ENCODE assay signal across 1 cellular context in the genomic region with DNA sequence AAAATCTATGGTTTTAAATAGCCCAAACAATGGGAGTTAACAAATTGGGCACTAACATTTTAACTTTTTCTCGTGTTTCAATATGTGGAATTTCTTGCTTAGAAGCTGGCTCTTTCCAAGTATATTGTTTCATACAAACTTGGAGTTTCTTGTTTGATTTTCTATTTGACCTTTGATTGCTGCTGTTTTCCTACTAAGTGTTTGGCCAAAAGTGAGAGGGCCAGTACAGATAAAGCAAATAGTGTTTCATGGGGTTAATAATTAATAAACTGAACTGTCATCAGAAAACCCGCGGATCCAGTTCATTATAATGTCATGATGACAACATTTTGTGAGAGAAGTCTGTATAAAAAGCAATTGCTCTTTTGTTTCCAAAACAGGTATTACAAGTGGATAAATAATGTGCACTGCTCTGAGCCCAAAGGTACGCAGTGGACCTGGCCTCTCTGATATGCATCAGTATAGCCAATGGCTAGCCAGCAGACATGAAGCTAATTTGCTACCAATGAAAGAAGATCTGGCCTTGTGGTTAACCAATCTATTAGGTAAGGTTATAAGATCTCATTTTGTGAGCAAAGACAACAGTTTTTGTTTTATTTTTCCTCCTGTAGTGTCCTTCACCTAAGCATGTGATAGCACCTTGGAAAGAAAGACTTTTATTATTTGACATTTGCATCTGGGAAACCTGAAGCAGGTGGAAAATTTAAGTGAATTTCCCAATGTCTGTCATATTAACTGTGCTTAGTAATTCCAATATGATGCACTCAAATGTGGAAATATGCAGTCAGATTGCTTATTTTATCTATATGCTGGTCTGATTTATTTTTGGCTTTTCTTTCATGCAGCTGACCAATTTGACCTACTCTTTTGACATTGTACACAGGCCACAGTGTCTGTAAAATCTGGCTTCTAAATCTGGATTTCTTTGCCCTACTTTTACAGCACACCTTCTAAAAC.
TF ChIP-seq lines count a peak whose summit lies in the region.

No MANE protein-coding gene starts in this region.

TF ChIP-seq in HepG2, 621 proteins besides CTCF, POLR2A, EP300 and RAD21 (continued from another document and continues in another):
- no peak for TF ChIP-seq NFE2L2 (IDR thresholded peaks at IDR 0.05; ENCODE audit: low read length)
- TF ChIP-seq, protein P1, sequence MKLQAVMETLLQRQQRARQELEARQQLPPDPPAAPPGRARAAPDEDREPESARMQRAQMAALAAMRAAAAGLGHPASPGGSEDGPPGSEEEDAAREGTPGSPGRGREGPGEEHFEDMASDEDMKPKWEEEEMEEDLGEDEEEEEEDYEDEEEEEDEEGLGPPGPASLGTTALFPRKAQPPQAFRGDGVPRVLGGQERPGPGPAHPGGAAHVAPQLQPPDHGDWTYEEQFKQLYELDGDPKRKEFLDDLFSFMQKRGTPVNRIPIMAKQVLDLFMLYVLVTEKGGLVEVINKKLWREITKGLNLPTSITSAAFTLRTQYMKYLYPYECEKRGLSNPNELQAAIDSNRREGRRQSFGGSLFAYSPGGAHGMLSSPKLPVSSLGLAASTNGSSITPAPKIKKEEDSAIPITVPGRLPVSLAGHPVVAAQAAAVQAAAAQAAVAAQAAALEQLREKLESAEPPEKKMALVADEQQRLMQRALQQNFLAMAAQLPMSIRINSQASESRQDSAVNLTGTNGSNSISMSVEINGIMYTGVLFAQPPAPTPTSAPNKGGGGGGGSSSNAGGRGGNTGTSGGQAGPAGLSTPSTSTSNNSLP (IDR thresholded peaks at IDR 0.05; ENCODE audit: low read depth, low read length): peak; percentile 94
- peak; percentile 84; the same call in 1 of the 2 replicates for TF ChIP-seq ZBTB21 (CRISPR knock-in tag; IDR thresholded peaks at IDR 0.05)
- TF ChIP-seq, protein P2, sequence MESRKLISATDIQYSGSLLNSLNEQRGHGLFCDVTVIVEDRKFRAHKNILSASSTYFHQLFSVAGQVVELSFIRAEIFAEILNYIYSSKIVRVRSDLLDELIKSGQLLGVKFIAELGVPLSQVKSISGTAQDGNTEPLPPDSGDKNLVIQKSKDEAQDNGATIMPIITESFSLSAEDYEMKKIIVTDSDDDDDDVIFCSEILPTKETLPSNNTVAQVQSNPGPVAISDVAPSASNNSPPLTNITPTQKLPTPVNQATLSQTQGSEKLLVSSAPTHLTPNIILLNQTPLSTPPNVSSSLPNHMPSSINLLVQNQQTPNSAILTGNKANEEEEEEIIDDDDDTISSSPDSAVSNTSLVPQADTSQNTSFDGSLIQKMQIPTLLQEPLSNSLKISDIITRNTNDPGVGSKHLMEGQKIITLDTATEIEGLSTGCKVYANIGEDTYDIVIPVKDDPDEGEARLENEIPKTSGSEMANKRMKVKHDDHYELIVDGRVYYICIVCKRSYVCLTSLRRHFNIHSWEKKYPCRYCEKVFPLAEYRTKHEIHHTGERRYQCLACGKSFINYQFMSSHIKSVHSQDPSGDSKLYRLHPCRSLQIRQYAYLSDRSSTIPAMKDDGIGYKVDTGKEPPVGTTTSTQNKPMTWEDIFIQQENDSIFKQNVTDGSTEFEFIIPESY (CRISPR knock-in tag; IDR thresholded peaks at IDR 0.05): no peak
- TF ChIP-seq KMT2A (CRISPR knock-in tag; IDR thresholded peaks at IDR 0.05): no peak
- no peak for TF ChIP-seq AHR (CRISPR knock-in tag; IDR thresholded peaks at IDR 0.05)
- TF ChIP-seq ZNF121 (CRISPR knock-in tag; IDR thresholded peaks at IDR 0.05): no peak
- TF ChIP-seq ZNF274 (CRISPR knock-in tag; IDR thresholded peaks at IDR 0.05): no peak
- peak; percentile 28; the same call in 1 of the 2 replicates for TF ChIP-seq ZFX (CRISPR knock-in tag; IDR thresholded peaks at IDR 0.05; ENCODE audit: low read depth)
- no peak for TF ChIP-seq SATB2 (CRISPR knock-in tag; IDR thresholded peaks at IDR 0.05)
- TF ChIP-seq, protein P3, sequence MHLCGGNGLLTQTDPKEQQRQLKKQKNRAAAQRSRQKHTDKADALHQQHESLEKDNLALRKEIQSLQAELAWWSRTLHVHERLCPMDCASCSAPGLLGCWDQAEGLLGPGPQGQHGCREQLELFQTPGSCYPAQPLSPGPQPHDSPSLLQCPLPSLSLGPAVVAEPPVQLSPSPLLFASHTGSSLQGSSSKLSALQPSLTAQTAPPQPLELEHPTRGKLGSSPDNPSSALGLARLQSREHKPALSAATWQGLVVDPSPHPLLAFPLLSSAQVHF (CRISPR knock-in tag; IDR thresholded peaks at IDR 0.05): no peak
- TF ChIP-seq PITX1 (CRISPR knock-in tag; IDR thresholded peaks at IDR 0.05): no peak
- TF ChIP-seq, protein P4, sequence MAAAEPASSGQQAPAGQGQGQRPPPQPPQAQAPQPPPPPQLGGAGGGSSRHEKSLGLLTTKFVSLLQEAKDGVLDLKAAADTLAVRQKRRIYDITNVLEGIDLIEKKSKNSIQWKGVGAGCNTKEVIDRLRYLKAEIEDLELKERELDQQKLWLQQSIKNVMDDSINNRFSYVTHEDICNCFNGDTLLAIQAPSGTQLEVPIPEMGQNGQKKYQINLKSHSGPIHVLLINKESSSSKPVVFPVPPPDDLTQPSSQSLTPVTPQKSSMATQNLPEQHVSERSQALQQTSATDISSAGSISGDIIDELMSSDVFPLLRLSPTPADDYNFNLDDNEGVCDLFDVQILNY (CRISPR knock-in tag; conservative IDR thresholded peaks at IDR 0.05): no peak
- TF ChIP-seq ZFP62 (CRISPR knock-in tag; IDR thresholded peaks at IDR 0.05): no peak
- TF ChIP-seq SAP130 (CRISPR knock-in tag; IDR thresholded peaks at IDR 0.05; ENCODE audit: low read depth): 0 out of 2 replicates have a peak, but pooled peaks have one; percentile 16
- no peak for TF ChIP-seq ZNF326 (CRISPR knock-in tag; IDR thresholded peaks at IDR 0.05; ENCODE audit: borderline replicate concordance)
- TF ChIP-seq IKZF1 (IDR thresholded peaks at IDR 0.05): no peak
- TF ChIP-seq KDM5B (CRISPR knock-in tag; IDR thresholded peaks at IDR 0.05; ENCODE audit: borderline replicate concordance): no peak
- TF ChIP-seq ZC3H13 (CRISPR knock-in tag; IDR thresholded peaks at IDR 0.05): no peak
- TF ChIP-seq KLF15 (CRISPR knock-in tag; IDR thresholded peaks at IDR 0.05; ENCODE audit: borderline replicate concordance): no peak
- no peak for TF ChIP-seq RFX5 (IDR thresholded peaks at IDR 0.05; ENCODE audit: low read depth, low read length)
- TF ChIP-seq ZNF30 (CRISPR knock-in tag; IDR thresholded peaks at IDR 0.05): no peak
- TF ChIP-seq TAF15 (IDR thresholded peaks at IDR 0.05; ENCODE audit: low read depth, low read length, poor library complexity, severe bottlenecking): no peak
- TF ChIP-seq NFYC (CRISPR knock-in tag; IDR thresholded peaks at IDR 0.05): peak; percentile 53
- no peak for TF ChIP-seq KDM1A (CRISPR knock-in tag; IDR thresholded peaks at IDR 0.05)
- no peak for TF ChIP-seq ZNF782 (CRISPR knock-in tag; IDR thresholded peaks at IDR 0.05; ENCODE audit: borderline replicate concordance)
- no peak for TF ChIP-seq ZNF180 (CRISPR knock-in tag; IDR thresholded peaks at IDR 0.05; ENCODE audit: borderline replicate concordance, low read depth)
- TF ChIP-seq ZNF10 (CRISPR knock-in tag; IDR thresholded peaks at IDR 0.05; ENCODE audit: borderline replicate concordance, low read depth): no peak
- TF ChIP-seq MATR3 (CRISPR knock-in tag; IDR thresholded peaks at IDR 0.05): no peak
- no peak for TF ChIP-seq LCORL (IDR thresholded peaks at IDR 0.05)
- peak; percentile 21; the same call in 1 of the 2 replicates for TF ChIP-seq LCORL (CRISPR knock-in tag; IDR thresholded peaks at IDR 0.05)
- no peak for TF ChIP-seq MTA3 (CRISPR knock-in tag; IDR thresholded peaks at IDR 0.05)
- TF ChIP-seq MIER3 (CRISPR knock-in tag; IDR thresholded peaks at IDR 0.05; ENCODE audit: borderline replicate concordance): peak; percentile 48; the same call in 1 of the 2 replicates
- no peak for TF ChIP-seq PAWR (CRISPR knock-in tag; IDR thresholded peaks at IDR 0.05; ENCODE audit: borderline replicate concordance)
- peak; percentile 70 for TF ChIP-seq RBFOX2 (IDR thresholded peaks at IDR 0.05; ENCODE audit: low read depth, low read length)
- TF ChIP-seq ZNF567 (CRISPR knock-in tag; IDR thresholded peaks at IDR 0.05; ENCODE audit: borderline replicate concordance): no peak
- TF ChIP-seq RFXAP (CRISPR knock-in tag; IDR thresholded peaks at IDR 0.05; ENCODE audit: borderline replicate concordance): no peak
- TF ChIP-seq, protein P5, sequence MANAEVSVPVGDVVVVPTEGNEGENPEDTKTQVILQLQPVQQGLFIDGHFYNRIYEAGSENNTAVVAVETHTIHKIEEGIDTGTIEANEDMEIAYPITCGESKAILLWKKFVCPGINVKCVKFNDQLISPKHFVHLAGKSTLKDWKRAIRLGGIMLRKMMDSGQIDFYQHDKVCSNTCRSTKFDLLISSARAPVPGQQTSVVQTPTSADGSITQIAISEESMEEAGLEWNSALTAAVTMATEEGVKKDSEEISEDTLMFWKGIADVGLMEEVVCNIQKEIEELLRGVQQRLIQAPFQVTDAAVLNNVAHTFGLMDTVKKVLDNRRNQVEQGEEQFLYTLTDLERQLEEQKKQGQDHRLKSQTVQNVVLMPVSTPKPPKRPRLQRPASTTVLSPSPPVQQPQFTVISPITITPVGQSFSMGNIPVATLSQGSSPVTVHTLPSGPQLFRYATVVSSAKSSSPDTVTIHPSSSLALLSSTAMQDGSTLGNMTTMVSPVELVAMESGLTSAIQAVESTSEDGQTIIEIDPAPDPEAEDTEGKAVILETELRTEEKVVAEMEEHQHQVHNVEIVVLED (CRISPR knock-in tag; IDR thresholded peaks at IDR 0.05; ENCODE audit: borderline replicate concordance): no peak
- no peak for TF ChIP-seq ZNF83 (CRISPR knock-in tag; IDR thresholded peaks at IDR 0.05; ENCODE audit: borderline replicate concordance)
- TF ChIP-seq ZNF75D (CRISPR knock-in tag; IDR thresholded peaks at IDR 0.05; ENCODE audit: borderline replicate concordance): no peak
- no peak for TF ChIP-seq ZNF143 (CRISPR knock-in tag; IDR thresholded peaks at IDR 0.05)
- TF ChIP-seq ZNF546 (CRISPR knock-in tag; conservative IDR thresholded peaks at IDR 0.05): no peak
- peak; percentile 62; the same call in 1 of the 2 replicates for TF ChIP-seq HMG20A (CRISPR knock-in tag; IDR thresholded peaks at IDR 0.05; ENCODE audit: borderline replicate concordance)
- TF ChIP-seq YY1 (IDR thresholded peaks at IDR 0.05; ENCODE audit: insufficient read depth, insufficient replicate concordance, low read depth, low read length): no peak
- TF ChIP-seq, protein P6, sequence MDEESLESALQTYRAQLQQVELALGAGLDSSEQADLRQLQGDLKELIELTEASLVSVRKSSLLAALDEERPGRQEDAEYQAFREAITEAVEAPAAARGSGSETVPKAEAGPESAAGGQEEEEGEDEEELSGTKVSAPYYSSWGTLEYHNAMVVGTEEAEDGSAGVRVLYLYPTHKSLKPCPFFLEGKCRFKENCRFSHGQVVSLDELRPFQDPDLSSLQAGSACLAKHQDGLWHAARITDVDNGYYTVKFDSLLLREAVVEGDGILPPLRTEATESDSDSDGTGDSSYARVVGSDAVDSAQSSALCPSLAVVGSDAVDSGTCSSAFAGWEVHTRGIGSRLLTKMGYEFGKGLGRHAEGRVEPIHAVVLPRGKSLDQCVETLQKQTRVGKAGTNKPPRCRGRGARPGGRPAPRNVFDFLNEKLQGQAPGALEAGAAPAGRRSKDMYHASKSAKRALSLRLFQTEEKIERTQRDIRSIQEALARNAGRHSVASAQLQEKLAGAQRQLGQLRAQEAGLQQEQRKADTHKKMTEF (CRISPR knock-in tag; IDR thresholded peaks at IDR 0.05): peak; percentile 37; the same call in 1 of the 2 replicates
- TF ChIP-seq, protein P7, sequence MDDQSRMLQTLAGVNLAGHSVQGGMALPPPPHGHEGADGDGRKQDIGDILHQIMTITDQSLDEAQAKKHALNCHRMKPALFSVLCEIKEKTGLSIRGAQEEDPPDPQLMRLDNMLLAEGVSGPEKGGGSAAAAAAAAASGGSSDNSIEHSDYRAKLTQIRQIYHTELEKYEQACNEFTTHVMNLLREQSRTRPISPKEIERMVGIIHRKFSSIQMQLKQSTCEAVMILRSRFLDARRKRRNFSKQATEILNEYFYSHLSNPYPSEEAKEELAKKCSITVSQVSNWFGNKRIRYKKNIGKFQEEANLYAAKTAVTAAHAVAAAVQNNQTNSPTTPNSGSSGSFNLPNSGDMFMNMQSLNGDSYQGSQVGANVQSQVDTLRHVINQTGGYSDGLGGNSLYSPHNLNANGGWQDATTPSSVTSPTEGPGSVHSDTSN (CRISPR knock-in tag; IDR thresholded peaks at IDR 0.05; ENCODE audit: borderline replicate concordance): no peak
- no peak for TF ChIP-seq ZMAT3 (CRISPR knock-in tag; conservative IDR thresholded peaks at IDR 0.05)
- TF ChIP-seq, protein P8, sequence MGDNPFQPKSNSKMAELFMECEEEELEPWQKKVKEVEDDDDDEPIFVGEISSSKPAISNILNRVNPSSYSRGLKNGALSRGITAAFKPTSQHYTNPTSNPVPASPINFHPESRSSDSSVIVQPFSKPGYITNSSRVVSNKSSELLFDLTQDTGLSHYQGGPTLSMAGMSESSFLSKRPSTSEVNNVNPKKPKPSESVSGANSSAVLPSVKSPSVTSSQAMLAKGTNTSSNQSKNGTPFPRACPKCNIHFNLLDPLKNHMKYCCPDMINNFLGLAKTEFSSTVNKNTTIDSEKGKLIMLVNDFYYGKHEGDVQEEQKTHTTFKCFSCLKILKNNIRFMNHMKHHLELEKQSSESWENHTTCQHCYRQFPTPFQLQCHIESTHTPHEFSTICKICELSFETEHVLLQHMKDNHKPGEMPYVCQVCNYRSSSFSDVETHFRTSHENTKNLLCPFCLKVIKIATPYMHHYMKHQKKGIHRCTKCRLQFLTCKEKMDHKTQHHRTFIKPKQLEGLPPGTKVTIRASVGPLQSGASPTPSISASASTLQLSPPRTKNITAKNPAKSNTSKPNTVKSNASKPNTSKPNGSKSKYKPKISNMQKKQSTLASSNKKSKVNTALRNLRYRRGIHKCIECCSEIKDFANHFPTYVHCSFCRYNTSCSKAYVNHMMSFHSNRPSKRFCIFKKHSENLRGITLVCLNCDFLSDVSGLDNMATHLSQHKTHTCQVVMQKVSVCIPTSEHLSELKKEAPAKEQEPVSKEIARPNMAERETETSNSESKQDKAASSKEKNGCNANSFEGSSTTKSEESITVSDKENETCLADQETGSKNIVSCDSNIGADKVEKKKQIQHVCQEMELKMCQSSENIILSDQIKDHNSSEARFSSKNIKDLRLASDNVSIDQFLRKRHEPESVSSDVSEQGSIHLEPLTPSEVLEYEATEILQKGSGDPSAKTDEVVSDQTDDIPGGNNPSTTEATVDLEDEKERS (CRISPR knock-in tag; IDR thresholded peaks at IDR 0.05): no peak
